In genomic region chr3:27827041-27827440, GRCh38 we compare ENCODE assay signal across 16 cellular contexts.
"Had no signal": no experiment of that assay in that cellular context is flagged by ENCODE, and none has a peak within 500 bp of the region (broad histone marks: within the 10 kb centered on the region; RNA-seq: fewer than 3 reads in every experiment).

No MANE protein-coding gene starts in this region.

- H3K4me3 ChIP-seq: coronary artery, left ventricle myocardium inferior, mucosa of descending colon, pancreas, tibial artery, vagina had no signal

- H3K27ac ChIP-seq: brain microvascular endothelial cell, coronary artery, left ventricle myocardium inferior, pancreas, tibial artery, vagina had no signal

- H3K9me3 ChIP-seq: mucosa of descending colon, pancreas, tibial artery, vagina had no signal

- H3K4me1 ChIP-seq: left ventricle myocardium inferior, pancreas, tibial artery, vagina had no signal

- H3K27me3 ChIP-seq: brain microvascular endothelial cell, pancreas, tibial artery, vagina had no signal

- H3K36me3 ChIP-seq: brain microvascular endothelial cell, left ventricle myocardium inferior, pancreas, tibial artery, vagina had no signal

- DNase-seq: activated naive CD4-positive, alpha-beta T cell; activated naive CD8-positive, alpha-beta T cell treated with anti-CD3 and anti-CD28 coated beads, Interleukin-2, amount 10 ng/mL, durations not matched to agents 7 days and 5 days; anterior cingulate cortex; brain microvascular endothelial cell; effector CD4-positive, alpha-beta T cell; foreskin fibroblast; hippocampal formation; left ventricle myocardium inferior; mucosa of descending colon; naive thymus-derived CD4-positive, alpha-beta T cell; pancreas; stimulated activated CD4-positive, alpha-beta T cell treated with anti-CD3 and anti-CD28 coated beads, Interleukin-2, amount 100 ng/mL, for 24 hours; tibial artery had no signal

- ATAC-seq: activated CD4-positive, CD25-positive, alpha-beta regulatory T cell treated with anti-CD3 and anti-CD28 coated beads, Interleukin-2, amount 50 U/mL, for 24 hours; mucosa of descending colon; naive thymus-derived CD4-positive, alpha-beta T cell had no signal
